12 cellular contexts compared by ENCODE assay signal in the genomic region with DNA sequence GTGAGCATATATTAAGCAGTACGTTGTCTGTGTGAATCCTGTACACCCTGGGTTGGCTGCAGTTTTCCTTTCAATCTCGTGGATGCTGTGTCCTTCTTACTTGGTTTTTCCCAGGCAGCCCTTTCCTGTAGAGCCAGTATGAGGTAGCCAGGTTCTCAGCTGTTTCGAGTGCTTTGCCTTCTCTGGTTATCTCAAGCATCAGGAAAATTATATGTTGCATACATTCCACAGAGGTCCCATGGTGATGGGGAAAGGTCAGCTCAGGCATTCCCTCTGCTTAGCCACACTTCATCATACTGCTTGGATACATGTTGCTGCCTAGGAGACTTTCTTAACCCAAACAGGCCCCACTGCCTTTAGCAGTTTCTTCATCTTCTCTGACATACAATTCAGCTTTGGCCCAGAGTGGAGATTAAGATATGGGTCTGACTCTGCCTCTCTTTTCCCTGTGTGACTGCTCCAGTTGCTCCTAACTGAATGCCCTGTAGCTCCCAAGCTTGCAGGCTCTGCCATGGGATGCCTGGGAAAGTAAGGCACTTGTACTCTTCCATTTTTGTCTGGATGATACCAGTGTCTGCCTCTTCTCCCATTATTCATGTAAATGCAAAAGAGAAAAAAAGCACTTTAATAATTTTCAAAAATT. TPM values are rescaled to one million over a fixed set of nuclear protein-coding genes. Genes with fewer than 3 reads are reported as not detected.
A peak's percentile ranks its signal among the peaks of the same experiment; 100 is the strongest.
DNase-seq lines count a peak whose midpoint lies in the region.
"Had no signal": no experiment of that assay in that cellular context is flagged by ENCODE, and none has a peak within 500 bp of the region (broad histone marks: within the 10 kb centered on the region; RNA-seq: fewer than 3 reads in every experiment).

No MANE protein-coding gene starts in this region.

- H3K27me3 ChIP-seq in muscle layer of duodenum (ENCODE audit: low read depth, low read length) = no peaks in the 10 kb centered on the region
- H3K27me3 ChIP-seq in CD8-positive, alpha-beta memory T cell (ENCODE audit: insufficient read depth, low read length, poor library complexity, severe bottlenecking) = no peaks in the 10 kb centered on the region
- H3K27me3 ChIP-seq: testis had no signal

- no peaks in the 10 kb centered on the region for H3K9me3 ChIP-seq in muscle layer of duodenum (ENCODE audit: control insufficient read depth in 1 of 2, low read length in 2 of 2)
- no peaks in the 10 kb centered on the region for H3K9me3 ChIP-seq in CD8-positive, alpha-beta memory T cell (ENCODE audit: low read length)
- H3K9me3 ChIP-seq: testis had no signal

- H3K4me3 Mint-ChIP-seq in CD8-positive, alpha-beta memory T cell = no peak overlapping the region

- no peaks in the 10 kb centered on the region for H3K27me3 Mint-ChIP-seq in CD8-positive, alpha-beta memory T cell

- H3K36me3 Mint-ChIP-seq in CD8-positive, alpha-beta memory T cell = no peaks in the 10 kb centered on the region

- H3K9me3 Mint-ChIP-seq in CD8-positive, alpha-beta memory T cell = peaks cover 1 to 35% (median 5%) of the 10 kb centered on the region in 5 donors

- peak; percentile 13 for DNase-seq in AG20443 (ENCODE audit: low spot score)
- DNase-seq in NCI-H2227 (lab: John Stamatoyannopoulos, UW; ENCODE audit: unreplicated experiment) = peak; percentile 91
- peak; percentile 52 for DNase-seq in dermis blood vessel endothelial cell
- no peak for DNase-seq in COLO668 (lab: John Stamatoyannopoulos, UW; ENCODE audit: unreplicated experiment)
- DNase-seq in GM19238 (ENCODE audit: insufficient read length, low spot score) = no peak
- no peak for DNase-seq in CD8-positive, alpha-beta memory T cell
- DNase-seq in NCI-H146 (lab: John Stamatoyannopoulos, UW) = no peak
- DNase-seq: activated naive CD4-positive, alpha-beta T cell treated with Interleukin-2 at 50 U/mL for 16 hours; foreskin melanocyte; NCI-H526; testis had no signal

- CTCF ChIA-PET in CD8-positive, alpha-beta memory T cell (lab: Charles Lee) = no interaction called here

- H3K4me1 ChIP-seq in muscle layer of duodenum (ENCODE audit: control insufficient read depth in 1 of 2, insufficient read depth in 2 of 2, low read length in 2 of 2) = peaks cover 0 to 8% of the 10 kb centered on the region in 2 donors
- no peaks in the 10 kb centered on the region for H3K4me1 ChIP-seq in CD8-positive, alpha-beta memory T cell (ENCODE audit: insufficient read depth, low read length)

- POLR2A ChIA-PET in CD8-positive, alpha-beta memory T cell (lab: Charles Lee) = no interaction called here

- no peak overlapping the region for H3K27ac Mint-ChIP-seq in CD8-positive, alpha-beta memory T cell

- peak overlapping the region in 1 of 2 donors; percentile 32 for H3K4me3 ChIP-seq in muscle layer of duodenum (ENCODE audit: low read depth in 1 of 2, low read length in 2 of 2)
- no peak overlapping the region for H3K4me3 ChIP-seq in CD8-positive, alpha-beta memory T cell (ENCODE audit: low read length)
- H3K4me3 ChIP-seq: testis had no signal

- H3K27ac ChIP-seq in muscle layer of duodenum (ENCODE audit: low read length) = peak overlapping the region; percentile 47
- no peak overlapping the region for H3K27ac ChIP-seq in CD8-positive, alpha-beta memory T cell (ENCODE audit: low read depth, low read length)
- H3K27ac ChIP-seq: testis had no signal

- H3K36me3 ChIP-seq in muscle layer of duodenum (ENCODE audit: control insufficient read depth in 1 of 2, insufficient read depth in 2 of 2, low read length in 2 of 2) = no peaks in the 10 kb centered on the region
- H3K36me3 ChIP-seq in CD8-positive, alpha-beta memory T cell (ENCODE audit: insufficient read depth, low read length) = no peaks in the 10 kb centered on the region

- no peaks in the 10 kb centered on the region for H3K4me1 Mint-ChIP-seq in CD8-positive, alpha-beta memory T cell

RNA-seq across cellular contexts. Expression of a gene that starts 11.3 kb away (rescaled TPM):
- 28.8 and 36.2 TPM in 2 replicates for total RNA-seq in dermis blood vessel endothelial cell
- total RNA-seq in CD8-positive, alpha-beta memory T cell = under 1 TPM; 0.39 to 0.42 TPM
- polyA plus RNA-seq in CD8-positive, alpha-beta memory T cell = 3.8 TPM

Comparison
In these comparisons a context has a peak if more than half of its experiments do, and no peak if none do; other contexts are left out.
1. DNase-seq: peak in AG20443 (single experiment), NCI-H2227 (single experiment) and dermis blood vessel endothelial cell (single experiment); none in COLO668 (single experiment), GM19238 (single experiment), CD8-positive, alpha-beta memory T cell (0 of 5) and NCI-H146 (single experiment).
2. RNA of a gene that starts 11.3 kb away (total RNA-seq): 28.8 to 36.2 TPM in dermis blood vessel endothelial cell; 0.39 to 0.42 TPM in CD8-positive, alpha-beta memory T cell; every median in the first group is over 10 times any median in the second.